Comparison of ENCODE assay signal across 8 cellular contexts in genomic region chr9:136687721-136688223, GRCh38.
DNase-seq lines count a peak whose midpoint lies in the region; ATAC-seq and TF ChIP-seq lines count a peak whose summit lies in the region.

No MANE protein-coding gene starts in this region.

- peak overlapping the region; percentile 86 to 92 for H3K27ac ChIP-seq in mucosa of rectum (ENCODE audit: low read depth in 2 of 2, low read length in 2 of 2)

- H3K4me1 ChIP-seq in mucosa of rectum (ENCODE audit: control insufficient read depth in 2 of 2, insufficient read depth in 2 of 2, low read length in 2 of 2), result peaks cover 32 to 50% of the 10 kb centered on the region in 2 donors

- no peak for TF ChIP-seq CTCF in cardiac fibroblast (IDR thresholded peaks at IDR 0.05; ENCODE audit: low read depth, low read length)

- ATAC-seq in HG02885 (IDR thresholded peaks at IDR 0.05; ENCODE audit: poor library complexity, unreplicated experiment), result peak; percentile 20
- no peak for ATAC-seq in HG03039 (IDR thresholded peaks at IDR 0.05; ENCODE audit: unreplicated experiment)
- no peak for ATAC-seq in GM21360 (IDR thresholded peaks at IDR 0.05; ENCODE audit: unreplicated experiment)

- DNase-seq in CD1c-positive myeloid dendritic cell (ENCODE audit: extremely low spot score), result peak; percentile 37
- DNase-seq in cardiac fibroblast (ENCODE audit: low read depth in 2 of 2), result no peak
- no peak for DNase-seq in GDM1 (lab: John Stamatoyannopoulos, UW)
- no peak for DNase-seq in AG08396 (ENCODE audit: low spot score)

- no peaks in the 10 kb centered on the region for H3K9me3 ChIP-seq in mucosa of rectum (ENCODE audit: control insufficient read depth in 2 of 2, low read length in 2 of 2)

- H3K9ac ChIP-seq in mucosa of rectum (ENCODE audit: low read depth in 1 of 2, low read length in 2 of 2), result peak overlapping the region in 1 of 2 donors; percentile 56

- no peaks in the 10 kb centered on the region for H3K27me3 ChIP-seq in mucosa of rectum (ENCODE audit: control insufficient read depth in 2 of 2, insufficient read depth in 2 of 2, low read length in 2 of 2)

- peaks cover 0 to 2% of the 10 kb centered on the region in 2 donors for H3K36me3 ChIP-seq in mucosa of rectum (ENCODE audit: control insufficient read depth in 2 of 2, insufficient read depth in 2 of 2, low read length in 2 of 2)

- H3K4me3 ChIP-seq in cardiac fibroblast (replicated peaks in 1 of 2; ENCODE audit: low read depth in 2 of 2, low read length in 2 of 2), result peak overlapping the region; percentile 8 to 72
- H3K4me3 ChIP-seq in mucosa of rectum (ENCODE audit: low read length in 2 of 2), result peak overlapping the region in 1 of 2 donors; percentile 25
